Comparison of ENCODE assay signal across 1 cellular context in genomic region chr10:59558066-59558465, GRCh38.
TF ChIP-seq lines count a peak whose summit lies in the region.

No MANE protein-coding gene starts in this region.

TF ChIP-seq in GM23338, 12 proteins besides CTCF, POLR2A, EP300 and RAD21:
- TF ChIP-seq ZNF462 (CRISPR knock-in tag; IDR thresholded peaks at IDR 0.05) (no peak), JUNB (IDR thresholded peaks at IDR 0.05; ENCODE audit: unreplicated experiment) (no peak), EZH2phosphoT487 (IDR thresholded peaks at IDR 0.05; ENCODE audit: unreplicated experiment) (no peak), POLR2AphosphoS5 (IDR thresholded peaks at IDR 0.05; ENCODE audit: low read depth) (no peak), ZNF331 (CRISPR knock-in tag; IDR thresholded peaks at IDR 0.05; ENCODE audit: low read depth) (no peak), CREB1 (CRISPR knock-in tag; IDR thresholded peaks at IDR 0.05; ENCODE audit: low read depth) (no peak), STAT1 (IDR thresholded peaks at IDR 0.05; ENCODE audit: unreplicated experiment) (no peak), ZNF114 (CRISPR knock-in tag; IDR thresholded peaks at IDR 0.05) (no peak), NANOG (IDR thresholded peaks at IDR 0.05; ENCODE audit: borderline replicate concordance) (no peak), ETS1 (IDR thresholded peaks at IDR 0.05) (no peak), REST (IDR thresholded peaks at IDR 0.05; ENCODE audit: unreplicated experiment) (no peak)
